In the genomic region with DNA sequence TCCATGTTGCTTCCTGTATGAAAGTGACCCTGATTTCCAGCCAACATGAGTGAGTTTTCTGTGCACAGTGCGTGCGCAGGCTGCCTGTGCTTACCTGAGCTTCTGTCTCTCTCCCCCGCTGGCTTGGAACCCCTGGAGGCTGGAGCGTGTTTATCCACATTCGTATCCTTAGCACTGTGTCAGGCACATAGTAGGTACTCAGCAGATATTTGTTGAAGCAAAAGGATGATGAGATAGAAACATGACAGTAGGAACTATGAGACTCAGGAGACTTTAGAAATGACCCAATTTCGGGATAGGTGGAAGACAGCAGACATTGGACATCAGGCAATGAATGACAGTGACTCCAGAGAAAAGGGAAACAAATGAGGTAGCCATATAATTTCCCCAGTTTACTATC, we compare ENCODE assay signal across 8 cellular contexts. TPM values are rescaled to one million over a fixed set of nuclear protein-coding genes. Genes with fewer than 3 reads are reported as not detected.
"Had no signal": no experiment of that assay in that cellular context is flagged by ENCODE, and none has a peak within 500 bp of the region (broad histone marks: within the 10 kb centered on the region; RNA-seq: fewer than 3 reads in every experiment).

No MANE protein-coding gene starts in this region.

- H3K9me3 ChIP-seq: ovary, SJSA1 had no signal

- H3K4me3 ChIP-seq: ovary, SJSA1 had no signal

- H3K27me3 ChIP-seq: ovary, SJSA1 had no signal

- H3K36me3 ChIP-seq: ovary, SJSA1 had no signal

- ATAC-seq: foreskin keratinocyte had no signal

- DNase-seq: activated CD4-positive, alpha-beta T cell treated with anti-CD3 and anti-CD28 coated beads, Interleukin-2, amount 10 ng/mL, durations not matched to agents 7 days and 5 days; activated CD8-positive, alpha-beta memory T cell treated with anti-CD3 and anti-CD28 coated beads for 24 hours; activated naive CD8-positive, alpha-beta T cell treated with anti-CD3 and anti-CD28 coated beads, Interleukin-2, amount 10 ng/mL, durations not matched to agents 7 days and 5 days; foreskin keratinocyte; ovary; stimulated activated CD4-positive, alpha-beta T cell treated with anti-CD3 and anti-CD28 coated beads, Interleukin-2, amount 100 ng/mL, for 48 hours; stimulated activated naive B cell treated with anti-CD40 and anti-IgM and Interleukin-4, amounts not matched to agents 10 μg/mL and 1 μg/mL and 100 μg/mL, for 72 hours had no signal

- H3K27ac ChIP-seq: foreskin keratinocyte, ovary, SJSA1 had no signal

RNA-seq across cellular contexts. Expression of gene TUBB2B, which starts 15.2 kb away (rescaled TPM):
- total RNA-seq: activated CD4-positive, alpha-beta T cell treated with anti-CD3 and anti-CD28 coated beads, Interleukin-2, amount 10 ng/mL, durations not matched to agents 7 days and 5 days; activated naive CD8-positive, alpha-beta T cell treated with anti-CD3 and anti-CD28 coated beads, Interleukin-2, amount 10 ng/mL, durations not matched to agents 7 days and 5 days had no signal
